7 cellular contexts compared by ENCODE assay signal in genomic region chr18:34354351-34354750, GRCh38.
"Had no signal": no experiment of that assay in that cellular context is flagged by ENCODE, and none has a peak within 500 bp of the region (broad histone marks: within the 10 kb centered on the region; RNA-seq: fewer than 3 reads in every experiment).

No MANE protein-coding gene starts in this region.

- DNase-seq: GM23248, GOT3, H7, HFFc6, KBM-7 had no signal

- ATAC-seq: HCT116, HepG2 had no signal
